In the genomic region with DNA sequence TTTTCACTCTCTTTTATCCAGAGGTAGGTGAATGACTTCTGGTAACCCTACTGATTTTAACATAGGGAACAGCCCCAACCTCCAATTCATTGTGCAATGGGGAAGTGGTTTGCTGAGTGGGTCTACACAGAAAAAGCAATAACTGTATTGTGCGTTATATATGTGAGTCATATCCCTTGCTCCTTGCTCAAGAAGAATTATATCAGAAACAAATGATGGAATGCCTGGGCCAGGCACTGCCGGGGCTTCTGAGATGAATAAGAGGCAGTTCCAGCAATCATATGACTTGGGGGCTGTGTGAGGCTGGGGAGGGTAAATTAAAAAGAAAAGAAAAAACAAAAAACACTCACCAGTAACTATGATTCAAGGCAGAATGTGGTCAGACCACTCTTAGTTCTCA, we compare ENCODE assay signal across 9 cellular contexts.
DNase-seq lines count a peak whose midpoint lies in the region; ATAC-seq lines count a peak whose summit lies in the region.
"Had no signal": no experiment of that assay in that cellular context is flagged by ENCODE, and none has a peak within 500 bp of the region (broad histone marks: within the 10 kb centered on the region; RNA-seq: fewer than 3 reads in every experiment).

No MANE protein-coding gene starts in this region.

- H2BK5ac ChIP-seq in neuronal stem cell (ENCODE audit: low read length) = no peak overlapping the region

- H3K18ac ChIP-seq in neuronal stem cell (ENCODE audit: low read length) = no peak overlapping the region

- ATAC-seq in effector memory CD8-positive, alpha-beta T cell (replicated peaks) = peak; percentile 55
- ATAC-seq in GM18909 (IDR thresholded peaks at IDR 0.05; ENCODE audit: poor library complexity, unreplicated experiment) = no peak
- ATAC-seq in HG03175 (IDR thresholded peaks at IDR 0.05; ENCODE audit: unreplicated experiment) = no peak

- H2BK120ac ChIP-seq in neuronal stem cell (ENCODE audit: low read depth, low read length) = no peak overlapping the region

- in situ Hi-C loops in HAP-1 (cut with MboI; ENCODE audit: low sequenced_read_pairs) = no loop called here

- no peak overlapping the region for H3K23ac ChIP-seq in neuronal stem cell (ENCODE audit: low read depth, low read length, poor library complexity)

- peaks cover 0 to 11% of the 10 kb centered on the region in 2 donors for H3K4me1 Mint-ChIP-seq in effector memory CD8-positive, alpha-beta T cell (ENCODE audit: low read depth in 2 of 2)

- H3K9ac ChIP-seq in neuronal stem cell (ENCODE audit: low read depth, low read length, poor library complexity) = no peak overlapping the region

- H3K36me3 ChIP-seq in neuronal stem cell (replicated peaks in 1 of 2; ENCODE audit: control insufficient read depth in 2 of 2, insufficient read depth in 2 of 2, low read length in 2 of 2) (no peaks in the 10 kb centered on the region), HAP-1 (replicated peaks) (no peaks in the 10 kb centered on the region)

- H3K4me3 ChIP-seq in neuronal stem cell (ENCODE audit: low read length in 2 of 2) (no peak overlapping the region), HAP-1 (no peak overlapping the region)

- H4K91ac ChIP-seq in neuronal stem cell (ENCODE audit: low read depth, low read length, poor library complexity) = no peak overlapping the region

- no CpG with 5 or more reads among the region's 2 CpGs for WGBS in neuronal stem cell (ENCODE audit: extremely low coverage in 2 of 2, insufficient read length in 2 of 2, insufficient replicate concordance in 1 of 2), 2 donors

- H3K27ac ChIP-seq in neuronal stem cell (replicated peaks; ENCODE audit: low read length) = no peak overlapping the region

- H3K9me3 Mint-ChIP-seq in effector memory CD8-positive, alpha-beta T cell = no peaks in the 10 kb centered on the region

- H3K4ac ChIP-seq in neuronal stem cell (ENCODE audit: low read length) = no peak overlapping the region

- H3K4me1 ChIP-seq in neuronal stem cell (ENCODE audit: control insufficient read depth in 2 of 2, insufficient read depth in 1 of 2, low read depth in 1 of 2, low read length in 2 of 2) (no peaks in the 10 kb centered on the region), HAP-1 (no peaks in the 10 kb centered on the region)

- H4K8ac ChIP-seq in neuronal stem cell (ENCODE audit: low read depth, low read length) = no peak overlapping the region

- no peaks in the 10 kb centered on the region for H3K9me3 ChIP-seq in neuronal stem cell (replicated peaks in 1 of 2; ENCODE audit: control insufficient read depth in 2 of 2, insufficient read depth in 1 of 2, low read depth in 1 of 2, low read length in 2 of 2)
- no peaks in the 10 kb centered on the region for H3K9me3 ChIP-seq in HAP-1

- H2BK15ac ChIP-seq in neuronal stem cell (ENCODE audit: low read length) = no peak overlapping the region

- H3K27me3 Mint-ChIP-seq in effector memory CD8-positive, alpha-beta T cell = peaks cover 6 to 9% of the 10 kb centered on the region in 2 donors

- H3K27me3 ChIP-seq in neuronal stem cell (ENCODE audit: control insufficient read depth in 3 of 3, insufficient read depth in 3 of 3, low read depth in 1 of 3, low read length in 3 of 3) (no peaks in the 10 kb centered on the region), HAP-1 (ENCODE audit: low read depth) (no peaks in the 10 kb centered on the region)

- H2AFZ ChIP-seq in neuronal stem cell (ENCODE audit: low read length) = peak overlapping the region; percentile 20

- peaks cover 3% of the 10 kb centered on the region for H3K36me3 Mint-ChIP-seq in effector memory CD8-positive, alpha-beta T cell (ENCODE audit: insufficient read depth)

- H3K4me3 Mint-ChIP-seq in effector memory CD8-positive, alpha-beta T cell = peak overlapping the region in 1 of 2 donors; percentile 33

- no peaks in the 10 kb centered on the region for H3K79me1 ChIP-seq in neuronal stem cell (ENCODE audit: low read depth, low read length)

- DNase-seq in COLO829 (ENCODE audit: low spot score) (peak; percentile 85), NOMO-1 treated with DMSO at 0.1 percent for 48 hours (lab: John Stamatoyannopoulos, UW; ENCODE audit: unreplicated experiment) (peak; percentile 94), neuronal stem cell (ENCODE audit: low spot score) (no peak), HAP-1 (ENCODE audit: low spot score in 2 of 2) (no peak)
- DNase-seq in effector memory CD8-positive, alpha-beta T cell = no peak
- no peak for DNase-seq in activated CD8-positive, alpha-beta memory T cell treated with anti-CD3 and anti-CD28 coated beads, Interleukin-2, amount 50 U/mL, for 4 hours
- DNase-seq: NCI-H1105 had no signal

- H3K14ac ChIP-seq in neuronal stem cell (ENCODE audit: low read length) = no peak overlapping the region

- H3K27ac Mint-ChIP-seq in effector memory CD8-positive, alpha-beta T cell = no peak overlapping the region

- no peak overlapping the region for H3K4me2 ChIP-seq in neuronal stem cell (ENCODE audit: insufficient read depth, low read length, poor library complexity, severe bottlenecking)

- no peak overlapping the region for H2BK12ac ChIP-seq in neuronal stem cell (ENCODE audit: low read length)

- no peak overlapping the region for H2AK5ac ChIP-seq in neuronal stem cell (ENCODE audit: low read depth, low read length)

Comparison
In these comparisons a context has a peak if more than half of its experiments do, and no peak if none do; other contexts are left out.
1. DNase-seq: peak in COLO829 (single experiment) and NOMO-1 treated with DMSO at 0.1 percent for 48 hours (single experiment); none in effector memory CD8-positive, alpha-beta T cell (0 of 3), neuronal stem cell (single experiment), HAP-1 (0 of 2) and activated CD8-positive, alpha-beta memory T cell treated with anti-CD3 and anti-CD28 coated beads, Interleukin-2, amount 50 U/mL, for 4 hours (single experiment).